In genomic region chr2:40101076-40101688, GRCh38 we compare ENCODE assay signal across 9 cellular contexts.
DNase-seq lines count a peak whose midpoint lies in the region; ATAC-seq and TF ChIP-seq lines count a peak whose summit lies in the region.
"Had no signal": no experiment of that assay in that cellular context is flagged by ENCODE, and none has a peak within 500 bp of the region (broad histone marks: within the 10 kb centered on the region; RNA-seq: fewer than 3 reads in every experiment).

No MANE protein-coding gene starts in this region.

- peaks cover 90% of the 10 kb centered on the region for H3K4me1 ChIP-seq in osteoblast (ENCODE audit: insufficient read depth, low read length)
- H3K4me1 ChIP-seq in vagina: no peaks in the 10 kb centered on the region

- H3K27me3 ChIP-seq in WERI-Rb-1 (ENCODE audit: insufficient read depth, low read depth, severe bottlenecking) (no peaks in the 10 kb centered on the region), osteoblast (ENCODE audit: insufficient read depth, low read length) (no peaks in the 10 kb centered on the region), H7 (ENCODE audit: control insufficient read depth, insufficient read depth, low read length) (no peaks in the 10 kb centered on the region), vagina (no peaks in the 10 kb centered on the region)

- H3K9me3 ChIP-seq in WERI-Rb-1 (ENCODE audit: severe bottlenecking): no peaks in the 10 kb centered on the region
- H3K9me3 ChIP-seq in osteoblast (ENCODE audit: low read depth, low read length): no peaks in the 10 kb centered on the region
- no peaks in the 10 kb centered on the region for H3K9me3 ChIP-seq in vagina

- H3K27ac ChIP-seq in WERI-Rb-1 (peak overlapping the region; percentile 30), osteoblast (ENCODE audit: low read depth, low read length) (peak overlapping the region; percentile 96), vagina (no peak overlapping the region)

- H3K4me3 ChIP-seq in WERI-Rb-1 (ENCODE audit: low read depth, low read length) (peak overlapping the region; percentile 22), osteoblast (ENCODE audit: insufficient read depth, low read length) (no peak overlapping the region), H7 (ENCODE audit: insufficient read depth, low read depth, low read length) (no peak overlapping the region), vagina (no peak overlapping the region)

- no peak for TF ChIP-seq POLR2A in vagina (IDR thresholded peaks at IDR 0.05)

- no peaks in the 10 kb centered on the region for H4K20me1 ChIP-seq in osteoblast (ENCODE audit: insufficient read depth, low read length)

- TF ChIP-seq CTCF in WERI-Rb-1 (IDR thresholded peaks at IDR 0.05; ENCODE audit: low read depth, low read length): no peak
- no peak for TF ChIP-seq CTCF in osteoblast (IDR thresholded peaks at IDR 0.05; ENCODE audit: extremely low read depth, low read depth, low read length)
- no peak for TF ChIP-seq CTCF in vagina (IDR thresholded peaks at IDR 0.05)

- ATAC-seq in GM19397 (IDR thresholded peaks at IDR 0.05; ENCODE audit: unreplicated experiment): peak; percentile 77
- peak; percentile 75 for ATAC-seq in HG03108 (IDR thresholded peaks at IDR 0.05; ENCODE audit: unreplicated experiment)
- ATAC-seq: activated CD8-positive, alpha-beta memory T cell treated with anti-CD3 and anti-CD28 coated beads, Interleukin-2, amount 10 ng/mL, durations not matched to agents 7 days and 5 days had no signal

- H3K79me2 ChIP-seq in osteoblast (ENCODE audit: insufficient read depth, low read length): no peaks in the 10 kb centered on the region

- peak; percentile 81 for DNase-seq in WERI-Rb-1
- no peak for DNase-seq in osteoblast (ENCODE audit: insufficient read length, low spot score, missing footprints)
- DNase-seq in H7: no peak
- DNase-seq in epidermal melanocyte (ENCODE audit: insufficient read length, low spot score): no peak
- DNase-seq in vagina (ENCODE audit: extremely low spot score in 2 of 2): no peak
- DNase-seq: activated CD8-positive, alpha-beta memory T cell treated with anti-CD3 and anti-CD28 coated beads, Interleukin-2, amount 10 ng/mL, durations not matched to agents 7 days and 5 days; stimulated activated CD8-positive, alpha-beta memory T cell treated with anti-CD3 and anti-CD28 coated beads, Interleukin-4, amount 100 ng/mL, for 48 hours had no signal

- no peaks in the 10 kb centered on the region for H3K36me3 ChIP-seq in WERI-Rb-1
- no peaks in the 10 kb centered on the region for H3K36me3 ChIP-seq in osteoblast (ENCODE audit: insufficient read depth, low read length)
- H3K36me3 ChIP-seq in H7 (replicated peaks; ENCODE audit: control insufficient read depth, insufficient read depth, low read length): no peaks in the 10 kb centered on the region
- no peaks in the 10 kb centered on the region for H3K36me3 ChIP-seq in vagina

- H2AFZ ChIP-seq in osteoblast (ENCODE audit: low read length): no peak overlapping the region

- H3K4me2 ChIP-seq in osteoblast (ENCODE audit: insufficient read depth, low read length): peak overlapping the region; percentile 15

- intact Hi-C loops in vagina (cut with DNase I): no loop called here
